ENCODE assay signal across 8 cellular contexts in genomic region chr12:108729612-108730336, GRCh38. TPM values are rescaled to one million over a fixed set of nuclear protein-coding genes. Genes with fewer than 3 reads are reported as not detected.
DNase-seq lines count a peak whose midpoint lies in the region; TF ChIP-seq lines count a peak whose summit lies in the region.

No MANE protein-coding gene starts in this region.

- H3K27me3 ChIP-seq in dorsolateral prefrontal cortex = no peaks in the 10 kb centered on the region

- no peaks in the 10 kb centered on the region for H3K9me2 ChIP-seq in OCI-LY7 (ENCODE audit: insufficient read depth, low read length)

- no TSS peak for BruUV-seq in OCI-LY7 (replicated peaks; lab: Mats Ljungman, UMichigan)

- intact Hi-C loops in OCI-LY7 (cut with micrococcal nuclease; ENCODE audit: unreplicated experiment) = loop anchor here (2.0 kb wide), 2 partner anchors 73 to 167 kb away; partner anchors contain the start of gene ISCU
- intact Hi-C loops in dorsolateral prefrontal cortex (cut with DNase I) = loop anchor here (2.0 to 10.0 kb wide), 4 partner anchors 65 to 167 kb away; partner anchors contain the start of gene ISCU (in 1 of the 2)

- peaks cover 14% of the 10 kb centered on the region; the same call in 1 of the 2 replicates for H3K36me3 ChIP-seq in OCI-LY7 (ENCODE audit: insufficient read depth, low read length)

- peak overlapping the region; percentile 85 for H3K4me3 Mint-ChIP-seq in activated naive CD4-positive, alpha-beta T cell treated with anti-CD3 and anti-CD28 coated beads, Interleukin-2, amount 50 U/mL, for 24 hours

- peaks cover 36% of the 10 kb centered on the region for H4K20me1 ChIP-seq in OCI-LY7 (ENCODE audit: insufficient read depth, low read length)

- H3K27ac ChIP-seq in OCI-LY7 (ENCODE audit: low read depth, low read length, poor library complexity, severe bottlenecking) (peak overlapping the region; percentile 51), dorsolateral prefrontal cortex (peak overlapping the region; percentile 51 to 99 (median 95))

- POLR2A ChIA-PET in OCI-LY7 (lab: Charles Lee) = interaction anchor here (0.6 to 1.4 kb wide), 9 partner anchors 17 to 165 kb away, joined by 3 to 6 read pairs (median 3); no protein-coding TSS in a partner anchor

- H3K4me2 ChIP-seq in OCI-LY7 (ENCODE audit: low read length) = peak overlapping the region; percentile 79

- peak overlapping the region; percentile 22; the same call in 1 of the 2 replicates for H2AFZ ChIP-seq in OCI-LY7 (ENCODE audit: low read length)

- no peak for TF ChIP-seq CTCF in OCI-LY7 (conservative IDR thresholded peaks at IDR 0.05; ENCODE audit: low read length)
- TF ChIP-seq CTCF in dorsolateral prefrontal cortex (IDR thresholded peaks at IDR 0.05 in 54 of 56, conservative IDR thresholded peaks at IDR 0.05 in 2 of 56; ENCODE audit: low read depth in 1 of 56, partially characterized antibody in 56 of 56) = peak in 2 of 56 donors; percentile 7 to 13

- H3K27me3 Mint-ChIP-seq in activated naive CD4-positive, alpha-beta T cell treated with anti-CD3 and anti-CD28 coated beads, Interleukin-2, amount 50 U/mL, for 24 hours = no peaks in the 10 kb centered on the region

- no peak for DNase-seq in activated naive CD4-positive, alpha-beta T cell (lab: John Stamatoyannopoulos, UW)
- DNase-seq in OCI-LY7 (ENCODE audit: low spot score) (peak; percentile 15), dorsolateral prefrontal cortex (no peak), myocyte (ENCODE audit: low read depth) (peak; percentile 48), GM03348 (ENCODE audit: low spot score) (no peak), KG1 (lab: John Stamatoyannopoulos, UW) (no peak)
- DNase-seq in central memory CD4-positive, alpha-beta T cell = no peak

- peaks cover 59% of the 10 kb centered on the region for H3K79me2 ChIP-seq in OCI-LY7 (ENCODE audit: insufficient read depth, low read depth, low read length)

- H3K4me1 Mint-ChIP-seq in activated naive CD4-positive, alpha-beta T cell treated with anti-CD3 and anti-CD28 coated beads, Interleukin-2, amount 50 U/mL, for 24 hours = peaks cover 44% of the 10 kb centered on the region

- H3K9me3 ChIP-seq in OCI-LY7 (ENCODE audit: low read length) = no peaks in the 10 kb centered on the region

- H3K4me1 ChIP-seq in OCI-LY7 (ENCODE audit: insufficient read depth, low read length, poor library complexity, severe bottlenecking) = peaks cover 48% of the 10 kb centered on the region

- H3K9me3 Mint-ChIP-seq in activated naive CD4-positive, alpha-beta T cell treated with anti-CD3 and anti-CD28 coated beads, Interleukin-2, amount 50 U/mL, for 24 hours = no peaks in the 10 kb centered on the region

- H3K4me3 ChIP-seq in OCI-LY7 (ENCODE audit: low read depth, low read length, poor library complexity, severe bottlenecking) (peak overlapping the region; percentile 90), dorsolateral prefrontal cortex (peak overlapping the region; percentile 64 to 97 (median 88))

- CTCF ChIA-PET in OCI-LY7 (lab: Charles Lee; ENCODE audit: unreplicated experiment) = no interaction called here

- no peaks in the 10 kb centered on the region for H3K36me3 Mint-ChIP-seq in activated naive CD4-positive, alpha-beta T cell treated with anti-CD3 and anti-CD28 coated beads, Interleukin-2, amount 50 U/mL, for 24 hours

- H3K27ac Mint-ChIP-seq in activated naive CD4-positive, alpha-beta T cell treated with anti-CD3 and anti-CD28 coated beads, Interleukin-2, amount 50 U/mL, for 24 hours = peak overlapping the region; percentile 79

RNA-seq across cellular contexts. Expression of gene CORO1C, which starts 1.5 kb away (rescaled TPM):
- total RNA-seq in OCI-LY7 (2014; rRNA removed; shearing (Covaris generic)) = 74.7 and 76.3 TPM in 2 replicates
- total RNA-seq in OCI-LY7 (2022) (127 and 148 TPM in 2 replicates), dorsolateral prefrontal cortex (100 to 1,000 TPM in 112 of 120 experiments, 10 to 100 TPM in 8; 87.2 to 202 (median 122) TPM), myocyte (80.3 and 85.3 TPM in 2 replicates)
- 117 TPM for polyA plus RNA-seq in myocyte (2012)

Comparison
In these comparisons a context has a peak if more than half of its experiments do, and no peak if none do; other contexts are left out.
1. DNase-seq: peak in OCI-LY7 (single experiment) and myocyte (single experiment); none in activated naive CD4-positive, alpha-beta T cell (0 of 4), dorsolateral prefrontal cortex (0 of 10), central memory CD4-positive, alpha-beta T cell (single experiment), GM03348 (single experiment) and KG1 (single experiment).